Comparison of ENCODE assay signal across 15 cellular contexts in genomic region chr16:50359626-50360025, GRCh38. TPM values are rescaled to one million over a fixed set of nuclear protein-coding genes. Genes with fewer than 3 reads are reported as not detected.
A peak's percentile ranks its signal among the peaks of the same experiment; 100 is the strongest.
DNase-seq lines count a peak whose midpoint lies in the region; ATAC-seq and TF ChIP-seq lines count a peak whose summit lies in the region.
"Had no signal": no experiment of that assay in that cellular context is flagged by ENCODE, and none has a peak within 500 bp of the region (broad histone marks: within the 10 kb centered on the region; RNA-seq: fewer than 3 reads in every experiment).

No MANE protein-coding gene starts in this region.

- H3K4me3 ChIP-seq in thoracic aorta = no peak overlapping the region
- H3K4me3 ChIP-seq: colonic mucosa, GM23248, SK-N-MC, upper lobe of right lung had no signal

- H3K36me3 Mint-ChIP-seq in activated naive CD4-positive, alpha-beta T cell treated with anti-CD3 and anti-CD28 coated beads for 36 hours (ENCODE audit: low read depth) = peaks cover 24% of the 10 kb centered on the region
- H3K36me3 Mint-ChIP-seq in activated T-helper 1 cell treated with anti-CD3 and anti-CD28 coated beads, Interleukin-12 subunit alpha, Interleukin-12 subunit beta, Interleukin-2, Interleukin-4 antibody, amounts not matched to agents 30 ng/mL and 10 ng/mL and 1 ng/mL, durations not matched to agents 14 hours and 24 hours and 36 hours (ENCODE audit: low read depth) = peaks cover 45% of the 10 kb centered on the region
- H3K36me3 Mint-ChIP-seq in memory B cell = peaks cover 19% of the 10 kb centered on the region

- no peaks in the 10 kb centered on the region for H3K27me3 Mint-ChIP-seq in activated naive CD4-positive, alpha-beta T cell treated with anti-CD3 and anti-CD28 coated beads for 36 hours (ENCODE audit: low read depth)
- H3K27me3 Mint-ChIP-seq in activated T-helper 1 cell treated with anti-CD3 and anti-CD28 coated beads, Interleukin-12 subunit alpha, Interleukin-12 subunit beta, Interleukin-2, Interleukin-4 antibody, amounts not matched to agents 30 ng/mL and 10 ng/mL and 1 ng/mL, durations not matched to agents 14 hours and 24 hours and 36 hours (ENCODE audit: insufficient read depth) = no peaks in the 10 kb centered on the region
- no peaks in the 10 kb centered on the region for H3K27me3 Mint-ChIP-seq in memory B cell

- H3K9me3 ChIP-seq in thoracic aorta = no peaks in the 10 kb centered on the region
- H3K9me3 ChIP-seq: colonic mucosa, upper lobe of right lung had no signal

- H3K27ac ChIP-seq in thoracic aorta = peak overlapping the region; percentile 10 to 74
- H3K27ac ChIP-seq: colonic mucosa, GM23248, SK-N-MC, upper lobe of right lung had no signal

- H3K36me3 ChIP-seq in thoracic aorta = no peaks in the 10 kb centered on the region
- H3K36me3 ChIP-seq: colonic mucosa had no signal

- H3K27ac Mint-ChIP-seq in activated naive CD4-positive, alpha-beta T cell treated with anti-CD3 and anti-CD28 coated beads for 36 hours = peak overlapping the region; percentile 14
- peak overlapping the region; percentile 50 for H3K27ac Mint-ChIP-seq in activated T-helper 1 cell treated with anti-CD3 and anti-CD28 coated beads, Interleukin-12 subunit alpha, Interleukin-12 subunit beta, Interleukin-2, Interleukin-4 antibody, amounts not matched to agents 30 ng/mL and 10 ng/mL and 1 ng/mL, durations not matched to agents 14 hours and 24 hours and 36 hours
- H3K27ac Mint-ChIP-seq in memory B cell = peak overlapping the region; percentile 60
- H3K27ac Mint-ChIP-seq: activated T-helper 2 cell treated with anti-CD3 and anti-CD28 coated beads, Interferon-gamma antibody, Interleukin-2, Interleukin-4, amounts not matched to agents 10 μg/mL and 5 μg/mL and 100 μg/mL, durations not matched to agents 14 hours and 24 hours and 36 hours had no signal

- H3K4me1 Mint-ChIP-seq in activated naive CD4-positive, alpha-beta T cell treated with anti-CD3 and anti-CD28 coated beads for 36 hours (ENCODE audit: low read depth) = peaks cover 48% of the 10 kb centered on the region
- H3K4me1 Mint-ChIP-seq in activated T-helper 1 cell treated with anti-CD3 and anti-CD28 coated beads, Interleukin-12 subunit alpha, Interleukin-12 subunit beta, Interleukin-2, Interleukin-4 antibody, amounts not matched to agents 30 ng/mL and 10 ng/mL and 1 ng/mL, durations not matched to agents 14 hours and 24 hours and 36 hours (ENCODE audit: low read depth) = peaks cover 54% of the 10 kb centered on the region
- peaks cover 19% of the 10 kb centered on the region for H3K4me1 Mint-ChIP-seq in memory B cell

- H3K9me3 Mint-ChIP-seq in activated naive CD4-positive, alpha-beta T cell treated with anti-CD3 and anti-CD28 coated beads for 36 hours = no peaks in the 10 kb centered on the region
- no peaks in the 10 kb centered on the region for H3K9me3 Mint-ChIP-seq in activated T-helper 1 cell treated with anti-CD3 and anti-CD28 coated beads, Interleukin-12 subunit alpha, Interleukin-12 subunit beta, Interleukin-2, Interleukin-4 antibody, amounts not matched to agents 30 ng/mL and 10 ng/mL and 1 ng/mL, durations not matched to agents 14 hours and 24 hours and 36 hours
- H3K9me3 Mint-ChIP-seq in memory B cell = no peaks in the 10 kb centered on the region
- H3K9me3 Mint-ChIP-seq: activated T-helper 2 cell treated with anti-CD3 and anti-CD28 coated beads, Interferon-gamma antibody, Interleukin-2, Interleukin-4, amounts not matched to agents 10 μg/mL and 5 μg/mL and 100 μg/mL, durations not matched to agents 14 hours and 24 hours and 36 hours had no signal

- CTCF ChIA-PET in activated naive CD4-positive, alpha-beta T cell treated with anti-CD3 and anti-CD28 coated beads for 36 hours (lab: Charles Lee) = interaction anchor here (0.5 to 3.1 kb wide), 8 partner anchors 8 to 447 kb away, joined by 3 to 19 read pairs (median 6); no protein-coding TSS in a partner anchor

- peaks cover 5 to 25% of the 10 kb centered on the region in 2 donors for H3K4me1 ChIP-seq in thoracic aorta (ENCODE audit: control insufficient read depth in 1 of 2, low read depth in 2 of 2)
- H3K4me1 ChIP-seq: colonic mucosa had no signal

- H3K4me3 Mint-ChIP-seq in activated naive CD4-positive, alpha-beta T cell treated with anti-CD3 and anti-CD28 coated beads for 36 hours = no peak overlapping the region
- no peak overlapping the region for H3K4me3 Mint-ChIP-seq in activated T-helper 1 cell treated with anti-CD3 and anti-CD28 coated beads, Interleukin-12 subunit alpha, Interleukin-12 subunit beta, Interleukin-2, Interleukin-4 antibody, amounts not matched to agents 30 ng/mL and 10 ng/mL and 1 ng/mL, durations not matched to agents 14 hours and 24 hours and 36 hours
- H3K4me3 Mint-ChIP-seq in memory B cell = no peak overlapping the region

- DNase-seq in activated naive CD4-positive, alpha-beta T cell treated with anti-CD3 and anti-CD28 coated beads for 36 hours = no peak
- DNase-seq in activated naive CD4-positive, alpha-beta T cell (lab: John Stamatoyannopoulos, UW) = no peak
- no peak for DNase-seq in activated T-helper 1 cell treated with anti-CD3 and anti-CD28 coated beads, Interleukin-12 subunit alpha, Interleukin-12 subunit beta, Interleukin-2, Interleukin-4 antibody, amounts not matched to agents 30 ng/mL and 10 ng/mL and 1 ng/mL, durations not matched to agents 14 hours and 24 hours and 36 hours (ENCODE audit: low spot score)
- DNase-seq in memory B cell (ENCODE audit: low spot score in 2 of 2) (no peak), thoracic aorta (ENCODE audit: low spot score) (no peak), cardiac septum (ENCODE audit: low spot score) (no peak), DMS79 treated with DMSO at 0.1 percent for 48 hours (lab: John Stamatoyannopoulos, UW) (no peak)
- DNase-seq: colonic mucosa, NCI-H187, NCI-H446, upper lobe of right lung had no signal

- ATAC-seq in memory B cell (ENCODE audit: low read depth) = no peak
- no peak for ATAC-seq in thoracic aorta (ENCODE audit: insufficient number of reproducible peaks, low FRiP score, low read depth)
- ATAC-seq in HG03108 (IDR thresholded peaks at IDR 0.05; ENCODE audit: unreplicated experiment) = no peak
- ATAC-seq: upper lobe of right lung had no signal

- no peak for TF ChIP-seq CTCF in thoracic aorta (IDR thresholded peaks at IDR 0.05)

- H3K27me3 ChIP-seq in thoracic aorta (replicated peaks; ENCODE audit: insufficient read depth) = no peaks in the 10 kb centered on the region
- H3K27me3 ChIP-seq: colonic mucosa, upper lobe of right lung had no signal

- intact Hi-C loops in activated naive CD4-positive, alpha-beta T cell treated with anti-CD3 and anti-CD28 coated beads for 36 hours (cut with micrococcal nuclease) = no loop called here
- intact Hi-C loops in activated T-helper 1 cell treated with anti-CD3 and anti-CD28 coated beads, Interleukin-12 subunit alpha, Interleukin-12 subunit beta, Interleukin-2, Interleukin-4 antibody, amounts not matched to agents 30 ng/mL and 10 ng/mL and 1 ng/mL, durations not matched to agents 14 hours and 24 hours and 36 hours (cut with micrococcal nuclease) = no loop called here
- intact Hi-C loops in cardiac septum (cut with DNase I) = loop anchor here (10.0 kb wide), 3 partner anchors 145 to 385 kb away; partner anchors contain the start of genes CNEP1R1 and CYLD

RNA-seq across cellular contexts. Expression of gene BRD7, which starts 9.2 kb away (rescaled TPM):
- total RNA-seq in activated naive CD4-positive, alpha-beta T cell treated with anti-CD3 and anti-CD28 coated beads for 36 hours = 100 to 1,000 TPM in 1 of 2 experiments, 10 to 100 TPM in 1; 96.7 to 101 TPM
- total RNA-seq in activated T-helper 1 cell treated with anti-CD3 and anti-CD28 coated beads, Interleukin-12 subunit alpha, Interleukin-12 subunit beta, Interleukin-2, Interleukin-4 antibody, amounts not matched to agents 30 ng/mL and 10 ng/mL and 1 ng/mL, durations not matched to agents 14 hours and 24 hours and 36 hours = 88.8 and 91.0 TPM in 2 replicates
- 10 to 100 TPM; 56.9 to 63.5 TPM for total RNA-seq in thoracic aorta
- 53.4 TPM for total RNA-seq in cardiac septum
